ENCODE assay signal across 29 cellular contexts in genomic region chr15:88006146-88006545, GRCh38.
"Had no signal": no experiment of that assay in that cellular context is flagged by ENCODE, and none has a peak within 500 bp of the region (broad histone marks: within the 10 kb centered on the region; RNA-seq: fewer than 3 reads in every experiment).

No MANE protein-coding gene starts in this region.

- DNase-seq: effector CD8-positive, alpha-beta T cell; endodermal cell; foreskin fibroblast; heart right ventricle; hippocampal formation; immature natural killer cell; islet precursor cell; kidney glomerular epithelial cell; left colon; left ventricle myocardium inferior; lower lobe of right lung; natural killer cell; occipital lobe; ovary; posterior cingulate gyrus; right lobe of liver; stimulated activated CD4-positive, alpha-beta T cell treated with anti-CD3 and anti-CD28 coated beads, Interleukin-12 subunit alpha, Interleukin-12 subunit beta, amount 100 ng/mL, for 4 hours; stimulated activated CD4-positive, alpha-beta T cell treated with anti-CD3 and anti-CD28 coated beads, Interleukin-2, amount 100 ng/mL, for 24 hours; stimulated activated CD4-positive, alpha-beta T cell treated with anti-CD3 and anti-CD28 coated beads, Interleukin-4, amount 100 ng/mL, for 24 hours; stimulated activated naive CD4-positive, alpha-beta T cell treated with Interleukin-2 at 50 U/mL for 16 hours; stomach; testis; upper lobe of left lung had no signal

- H3K27ac ChIP-seq: epithelial cell of prostate, gastroesophageal sphincter, heart right ventricle, left ventricle myocardium inferior, lower lobe of right lung, ovary, right lobe of liver, stomach, testis, tibial nerve, upper lobe of left lung had no signal

- H3K4me3 ChIP-seq: gastroesophageal sphincter, heart right ventricle, left ventricle myocardium inferior, lower lobe of right lung, ovary, right lobe of liver, smooth muscle cell, stomach, testis, tibial nerve, upper lobe of left lung had no signal

- H3K27me3 ChIP-seq: gastroesophageal sphincter, heart right ventricle, ovary, right lobe of liver, stomach, testis, tibial nerve, upper lobe of left lung had no signal

- ATAC-seq: esophagus mucosa; gastroesophageal sphincter; heart right ventricle; left colon; lower lobe of right lung; natural killer cell; right lobe of liver; stimulated activated effector memory CD8-positive, alpha-beta T cell treated with anti-CD3 and anti-CD28 coated beads, Interleukin-12 subunit alpha, Interleukin-12 subunit beta, amount 100 ng/mL, for 72 hours had no signal

- H3K36me3 ChIP-seq: gastroesophageal sphincter, heart right ventricle, left ventricle myocardium inferior, lower lobe of right lung, ovary, right lobe of liver, stomach, upper lobe of left lung had no signal

- H3K4me1 ChIP-seq: gastroesophageal sphincter, heart right ventricle, left ventricle myocardium inferior, lower lobe of right lung, right lobe of liver, stomach, testis, upper lobe of left lung had no signal

- H3K9me3 ChIP-seq: lower lobe of right lung, ovary, right lobe of liver, stomach, testis, upper lobe of left lung had no signal
